In the genomic region with DNA sequence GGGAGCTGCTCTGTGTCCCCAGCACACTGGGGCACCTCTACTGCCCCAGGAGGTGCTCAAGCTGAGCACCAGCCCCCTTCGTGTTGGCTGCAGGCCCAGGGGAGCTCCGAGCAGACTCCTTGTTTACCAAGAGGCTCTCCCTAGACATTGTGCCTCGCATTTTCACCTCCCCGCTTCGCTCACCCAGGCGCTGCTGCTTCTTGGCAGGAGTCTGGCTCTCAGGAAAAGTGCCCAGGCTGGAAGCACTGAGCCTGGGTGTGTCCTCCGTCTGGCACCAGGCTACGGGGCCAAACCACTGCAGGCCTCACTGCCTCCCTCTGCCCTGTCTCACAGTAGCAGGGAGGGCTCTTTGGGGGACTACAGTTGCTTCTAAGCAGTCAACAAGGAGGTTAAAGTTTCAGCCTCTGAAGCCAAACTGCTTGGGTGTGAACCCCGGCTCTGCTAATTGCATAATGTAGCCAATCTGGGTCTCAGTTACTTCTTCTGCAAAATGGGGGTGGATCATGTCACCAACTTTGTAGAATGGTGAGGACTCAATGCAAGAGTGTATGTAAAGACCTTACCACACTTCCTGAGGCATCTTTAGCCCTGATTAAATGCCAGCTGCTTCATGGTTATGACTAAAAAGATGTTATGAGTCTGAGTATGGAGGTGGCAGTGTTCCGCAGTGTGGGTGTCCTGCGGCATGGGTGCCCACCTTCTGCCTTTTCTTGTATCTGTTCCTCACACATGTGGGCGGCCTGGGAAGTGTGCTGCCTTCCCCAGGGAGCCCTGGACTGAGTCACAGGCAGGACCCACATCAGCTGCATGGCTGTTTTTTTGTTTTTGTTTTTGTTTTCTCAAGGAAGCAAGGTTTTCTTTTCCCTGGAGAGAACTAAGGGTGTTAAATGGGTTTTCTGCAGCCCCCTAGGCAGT, we compare ENCODE assay signal across 13 cellular contexts.
DNase-seq lines count a peak whose midpoint lies in the region; ATAC-seq and TF ChIP-seq lines count a peak whose summit lies in the region.
"Had no signal": no experiment of that assay in that cellular context is flagged by ENCODE, and none has a peak within 500 bp of the region (broad histone marks: within the 10 kb centered on the region; RNA-seq: fewer than 3 reads in every experiment).

No MANE protein-coding gene starts in this region.

- H3K27ac ChIP-seq in left lung (no peak overlapping the region), temporal lobe (ENCODE audit: low read depth, low read length) (peak overlapping the region; percentile 17), foreskin keratinocyte (no peak overlapping the region)
- H3K27ac ChIP-seq: epithelial cell of prostate, neutrophil had no signal

- intact Hi-C loops in left lung (cut with DNase I) = no loop called here

- DNase-seq in NCI-H1105 (lab: John Stamatoyannopoulos, UW) = peak; percentile 54
- DNase-seq in cerebellar nuclear complex (lab: John Stamatoyannopoulos, UW) = peak; percentile 27 to 48
- peak in 1 of 2 donors; percentile 72 for DNase-seq in left lung
- no peak for DNase-seq in HK-2 (ENCODE audit: unreplicated experiment)
- DNase-seq in foreskin keratinocyte = no peak
- DNase-seq: amniotic stem cell, OCI-M1, trophoblast cell had no signal

- no peaks in the 10 kb centered on the region for H3K9me3 ChIP-seq in left lung
- H3K9me3 ChIP-seq: neutrophil had no signal

- H3K4me1 ChIP-seq in left lung (no peaks in the 10 kb centered on the region), foreskin keratinocyte (no peaks in the 10 kb centered on the region)

- no peaks in the 10 kb centered on the region for H3K36me3 ChIP-seq in left lung
- H3K36me3 ChIP-seq: neutrophil had no signal

- H3K4me3 ChIP-seq in left lung = no peak overlapping the region

- ATAC-seq in left lung (peak; percentile 74), GM18868 (IDR thresholded peaks at IDR 0.05; ENCODE audit: unreplicated experiment) (no peak), HG03196 (IDR thresholded peaks at IDR 0.05; ENCODE audit: unreplicated experiment) (no peak), foreskin keratinocyte (no peak)

- H3K27me3 ChIP-seq in left lung = no peaks in the 10 kb centered on the region
- H3K27me3 ChIP-seq in foreskin keratinocyte = peaks cover 3% of the 10 kb centered on the region
- H3K27me3 ChIP-seq: neutrophil had no signal

- TF ChIP-seq CTCF in left lung (IDR thresholded peaks at IDR 0.05) = no peak
- no peak for TF ChIP-seq CTCF in foreskin keratinocyte (conservative IDR thresholded peaks at IDR 0.05)

Comparison
In these comparisons a context has a peak if more than half of its experiments do, and no peak if none do; other contexts are left out.
1. DNase-seq: peak in NCI-H1105 (single experiment) and cerebellar nuclear complex (2 of 2); none in HK-2 (single experiment) and foreskin keratinocyte (0 of 2).